Comparison of ENCODE assay signal across 33 cellular contexts in the genomic region with DNA sequence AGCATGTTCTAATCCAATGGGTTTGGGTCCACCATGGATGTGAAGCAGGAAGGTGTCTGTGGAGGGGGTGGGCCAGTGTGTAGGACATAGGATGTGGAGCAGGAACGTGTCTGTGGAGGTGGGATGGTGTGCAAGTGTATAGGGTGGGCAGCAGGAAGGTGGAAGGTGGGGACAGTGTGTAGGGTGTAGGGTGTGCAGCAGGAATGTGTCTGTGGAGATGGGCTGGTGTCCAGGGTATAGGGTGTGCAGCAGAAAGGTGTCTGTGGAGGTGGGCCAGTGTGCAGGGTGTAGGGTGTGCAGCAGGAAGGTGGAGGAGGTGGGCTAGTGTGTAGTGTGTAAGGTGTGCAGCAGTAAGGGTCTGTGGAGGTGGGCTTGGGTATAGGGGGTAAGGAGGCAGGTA.
"Had no signal": no experiment of that assay in that cellular context is flagged by ENCODE, and none has a peak within 500 bp of the region (broad histone marks: within the 10 kb centered on the region; RNA-seq: fewer than 3 reads in every experiment).

No MANE protein-coding gene starts in this region.

- H3K4me3 Mint-ChIP-seq: activated B cell treated with CpG ODN at 0.5 μM for 24 hours; activated CD8-positive, alpha-beta T cell treated with anti-CD3 and anti-CD28 coated beads for 36 hours; activated naive CD4-positive, alpha-beta T cell treated with anti-CD3 and anti-CD28 coated beads, Interleukin-2, amount 10 ng/mL, durations not matched to agents 7 days and 5 days; activated naive CD8-positive, alpha-beta T cell treated with anti-CD3 and anti-CD28 coated beads, Interleukin-2, amount 10 ng/mL, durations not matched to agents 7 days and 5 days; activated T-cell treated with anti-CD3 and anti-CD28 coated beads, Interleukin-2, amount 50 U/mL, for 4 hours; brain; dendritic cell treated with granulocyte-macrophage colony-stimulating factor and Interleukin-4, amounts not matched to agents 40 ng/mL and 50 ng/mL, for 4 days; endodermal cell; T-cell; T-helper 1 cell treated with Interleukin-12 subunit alpha and Interleukin-12 subunit beta and Interleukin-4 antibody, amounts not matched to agents 30 μg/mL and 1 μg/mL, for 36 hours had no signal

- H3K36me3 Mint-ChIP-seq: activated naive CD4-positive, alpha-beta T cell treated with anti-CD3 and anti-CD28 coated beads, Interleukin-2, amount 10 ng/mL, durations not matched to agents 7 days and 5 days; activated naive CD8-positive, alpha-beta T cell treated with anti-CD3 and anti-CD28 coated beads, Interleukin-2, amount 10 ng/mL, durations not matched to agents 7 days and 5 days; brain; T-cell had no signal

- H3K4me1 Mint-ChIP-seq: activated B cell treated with CpG ODN at 0.5 μM for 24 hours; activated naive CD4-positive, alpha-beta T cell treated with anti-CD3 and anti-CD28 coated beads, Interleukin-2, amount 10 ng/mL, durations not matched to agents 7 days and 5 days; activated naive CD8-positive, alpha-beta T cell treated with anti-CD3 and anti-CD28 coated beads, Interleukin-2, amount 10 ng/mL, durations not matched to agents 7 days and 5 days; T-cell had no signal

- H3K9me3 ChIP-seq: ascending aorta, breast epithelium, esophagus muscularis mucosa, gastrocnemius medialis had no signal

- ATAC-seq: activated CD4-positive, CD25-positive, alpha-beta regulatory T cell treated with anti-CD3 and anti-CD28 coated beads, Interleukin-2, amount 50 U/mL, for 24 hours; activated CD8-positive, alpha-beta T cell treated with anti-CD3 and anti-CD28 coated beads for 36 hours; activated naive CD4-positive, alpha-beta T cell treated with anti-CD3 and anti-CD28 coated beads, Interleukin-2, amount 50 U/mL, for 72 hours; activated T-cell treated with anti-CD3 and anti-CD28 coated beads, Interleukin-2, amount 50 U/mL, for 4 hours; foreskin keratinocyte; gastrocnemius medialis; T-cell had no signal

- H3K27me3 ChIP-seq: ascending aorta, breast epithelium, cardiac muscle cell, dorsolateral prefrontal cortex, esophagus muscularis mucosa, foreskin keratinocyte, gastrocnemius medialis had no signal

- H3K27me3 Mint-ChIP-seq: activated B cell treated with CpG ODN at 0.5 μM for 24 hours; activated naive CD4-positive, alpha-beta T cell treated with anti-CD3 and anti-CD28 coated beads, Interleukin-2, amount 10 ng/mL, durations not matched to agents 7 days and 5 days; dendritic cell treated with granulocyte-macrophage colony-stimulating factor and Interleukin-4, amounts not matched to agents 40 ng/mL and 50 ng/mL, for 4 days had no signal

- H3K9me3 Mint-ChIP-seq: activated T-cell treated with anti-CD3 and anti-CD28 coated beads, Interleukin-2, amount 50 U/mL, for 4 hours; endodermal cell had no signal

- H3K36me3 ChIP-seq: ascending aorta, breast epithelium, cardiac muscle cell, esophagus muscularis mucosa, gastrocnemius medialis, WERI-Rb-1 had no signal

- H3K4me3 ChIP-seq: ascending aorta, breast epithelium, cardiac muscle cell, coronary artery, dorsolateral prefrontal cortex, esophagus muscularis mucosa, gastrocnemius medialis had no signal

- H3K27ac Mint-ChIP-seq: activated B cell treated with CpG ODN at 0.5 μM for 24 hours; activated CD8-positive, alpha-beta T cell treated with anti-CD3 and anti-CD28 coated beads for 36 hours; activated naive CD4-positive, alpha-beta T cell treated with anti-CD3 and anti-CD28 coated beads, Interleukin-2, amount 10 ng/mL, durations not matched to agents 7 days and 5 days; activated naive CD4-positive, alpha-beta T cell treated with anti-CD3 and anti-CD28 coated beads, Interleukin-2, amount 50 U/mL, for 72 hours; activated naive CD8-positive, alpha-beta T cell treated with anti-CD3 and anti-CD28 coated beads, Interleukin-2, amount 10 ng/mL, durations not matched to agents 7 days and 5 days; activated T-helper 2 cell treated with anti-CD3 and anti-CD28 coated beads, Interferon-gamma antibody, Interleukin-2, Interleukin-4, amounts not matched to agents 10 μg/mL and 5 μg/mL and 100 μg/mL, durations not matched to agents 14 hours and 24 hours and 36 hours; brain; dendritic cell treated with granulocyte-macrophage colony-stimulating factor and Interleukin-4, amounts not matched to agents 40 ng/mL and 50 ng/mL, for 4 days; endodermal cell; T-cell; T-helper 1 cell treated with Interleukin-12 subunit alpha and Interleukin-12 subunit beta and Interleukin-4 antibody, amounts not matched to agents 30 μg/mL and 1 μg/mL, for 36 hours had no signal

- H3K4me1 ChIP-seq: ascending aorta, breast epithelium, esophagus muscularis mucosa, foreskin keratinocyte, gastrocnemius medialis had no signal

- H3K27ac ChIP-seq: ascending aorta, breast epithelium, cardiac muscle cell, coronary artery, dorsolateral prefrontal cortex, esophagus muscularis mucosa, foreskin keratinocyte, gastrocnemius medialis, WERI-Rb-1 had no signal

- DNase-seq: activated B cell treated with CpG ODN at 0.5 μM for 24 hours; activated CD4-positive, alpha-beta T cell treated with anti-CD3 and anti-CD28 coated beads for 48 hours; activated CD4-positive, alpha-beta T cell treated with anti-CD3 and anti-CD28 coated beads, Interleukin-2, amount 50 U/mL, for 1 hour; activated CD4-positive, alpha-beta T cell treated with anti-CD3 and anti-CD28 coated beads, Interleukin-2, amount 50 U/mL, for 48 hours; activated CD8-positive, alpha-beta memory T cell treated with anti-CD3 and anti-CD28 coated beads for 24 hours; activated CD8-positive, alpha-beta T cell treated with anti-CD3 and anti-CD28 coated beads for 36 hours; activated effector memory CD4-positive, alpha-beta T cell treated with anti-CD3 and anti-CD28 coated beads, Interleukin-2, amount 50 U/mL, for 16 hours; activated naive CD4-positive, alpha-beta T cell; activated naive CD4-positive, alpha-beta T cell treated with anti-CD3 and anti-CD28 coated beads, Interleukin-2, amount 10 ng/mL, durations not matched to agents 7 days and 5 days; activated naive CD8-positive, alpha-beta T cell treated with anti-CD3 and anti-CD28 coated beads, Interleukin-2, amount 10 ng/mL, durations not matched to agents 7 days and 5 days; activated T-cell treated with anti-CD3 and anti-CD28 coated beads, Interleukin-2, amount 50 U/mL, for 4 hours; central memory CD4-positive, alpha-beta T cell; cerebellar nuclear complex; dorsolateral prefrontal cortex; effector memory CD4-positive, alpha-beta T cell; endodermal cell; foreskin keratinocyte; gastrocnemius medialis; SW 1271; T-cell; T-helper 9 cell; WERI-Rb-1 had no signal
